1 cellular context compared by ENCODE assay signal in genomic region chrX:108090474-108091265, GRCh38.
TF ChIP-seq lines count a peak whose summit lies in the region.

No MANE protein-coding gene starts in this region.

TF ChIP-seq in H1, 55 proteins besides CTCF, POLR2A, EP300 and RAD21:
- TF ChIP-seq BRCA1 (IDR thresholded peaks at IDR 0.05; ENCODE audit: low read depth, low read length) (peak; percentile 57; the same call in 1 of the 2 replicates), CHD2 (IDR thresholded peaks at IDR 0.05; ENCODE audit: low read length) (peak; percentile 81), SRF (IDR thresholded peaks at IDR 0.05; ENCODE audit: low read depth, low read length) (no peak)
TF ChIP-seq in H1: peak in this region for 2.
